Comparison of ENCODE assay signal across 27 cellular contexts in the genomic region with DNA sequence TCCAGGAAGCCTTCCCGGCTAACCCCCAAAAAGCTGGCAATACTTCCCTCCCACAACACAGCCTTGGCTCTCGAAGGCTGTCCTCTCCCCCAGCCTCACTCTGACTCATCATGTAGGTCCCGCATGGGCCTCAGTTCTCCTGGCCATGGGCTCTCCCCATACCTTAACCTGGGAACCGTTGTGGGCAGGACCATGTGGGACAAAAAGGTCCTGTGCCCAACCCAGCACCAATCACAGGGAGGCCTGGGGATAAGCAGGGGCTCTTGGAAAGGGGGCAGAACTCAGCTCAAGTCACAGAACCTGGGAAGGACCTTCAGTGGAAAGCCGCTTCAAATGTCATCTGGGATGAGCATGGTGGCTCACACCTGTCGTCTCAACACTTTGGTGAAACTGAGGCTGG.
"Had no signal": no experiment of that assay in that cellular context is flagged by ENCODE, and none has a peak within 500 bp of the region (broad histone marks: within the 10 kb centered on the region; RNA-seq: fewer than 3 reads in every experiment).

No MANE protein-coding gene starts in this region.

- H3K36me3 ChIP-seq: ovary, sigmoid colon, stomach, thoracic aorta, thyroid gland, tibial nerve, upper lobe of left lung, vagina had no signal

- H3K27ac Mint-ChIP-seq: naive thymus-derived CD8-positive, alpha-beta T cell; natural killer cell treated with Interleukin-12 subunit alpha and Interleukin-12 subunit beta and Interleukin-15 and Interleukin-18, amount 100 ng/mL, for 72 hours; nephron progenitor cell; progenitor cell of endocrine pancreas; stimulated activated effector memory CD8-positive, alpha-beta T cell treated with anti-CD3 and anti-CD28 coated beads, Interleukin-12 subunit alpha, Interleukin-12 subunit beta, amount 100 ng/mL, for 72 hours; stimulated activated naive B cell treated with anti-CD40 and anti-IgM and Interleukin-4, amounts not matched to agents 10 μg/mL and 1 μg/mL and 100 μg/mL, for 72 hours had no signal

- H3K27me3 ChIP-seq: ovary, thyroid gland, tibial nerve, vagina had no signal

- H2AFZ ChIP-seq: parathyroid adenoma had no signal

- H3K36me3 Mint-ChIP-seq: naive thymus-derived CD8-positive, alpha-beta T cell; natural killer cell treated with Interleukin-12 subunit alpha and Interleukin-12 subunit beta and Interleukin-15 and Interleukin-18, amount 100 ng/mL, for 72 hours; stimulated activated effector memory CD8-positive, alpha-beta T cell treated with anti-CD3 and anti-CD28 coated beads, Interleukin-12 subunit alpha, Interleukin-12 subunit beta, amount 100 ng/mL, for 72 hours; stimulated activated naive B cell treated with anti-CD40 and anti-IgM and Interleukin-4, amounts not matched to agents 10 μg/mL and 1 μg/mL and 100 μg/mL, for 72 hours had no signal

- ATAC-seq: naive thymus-derived CD8-positive, alpha-beta T cell; natural killer cell treated with Interleukin-12 subunit alpha and Interleukin-12 subunit beta and Interleukin-15 and Interleukin-18, amount 100 ng/mL, for 72 hours; psoas muscle; right cardiac atrium; stimulated activated effector memory CD8-positive, alpha-beta T cell treated with anti-CD3 and anti-CD28 coated beads, Interleukin-12 subunit alpha, Interleukin-12 subunit beta, amount 100 ng/mL, for 72 hours; stimulated activated naive B cell treated with anti-CD40 and anti-IgM and Interleukin-4, amounts not matched to agents 10 μg/mL and 1 μg/mL and 100 μg/mL, for 72 hours had no signal

- DNase-seq: naive thymus-derived CD8-positive, alpha-beta T cell; nephron progenitor cell; occipital lobe; ovary; sigmoid colon; small intestine; stimulated activated CD4-positive, alpha-beta T cell treated with anti-CD3 and anti-CD28 coated beads, Interleukin-15, amount 100 ng/mL, for 24 hours; stimulated activated CD4-positive, alpha-beta T cell treated with anti-CD3 and anti-CD28 coated beads, Interleukin-2, amount 100 ng/mL, for 24 hours; stimulated activated CD4-positive, alpha-beta T cell treated with anti-CD3 and anti-CD28 coated beads, Interleukin-2, amount 100 ng/mL, for 48 hours; stimulated activated CD4-positive, alpha-beta T cell treated with anti-CD3 and anti-CD28 coated beads, Interleukin-4, amount 100 ng/mL, for 24 hours; stimulated activated naive B cell treated with anti-CD40 and anti-IgM and Interleukin-4, amounts not matched to agents 10 μg/mL and 1 μg/mL and 100 μg/mL, for 72 hours; stimulated activated naive CD4-positive, alpha-beta T cell treated with Interleukin-2 at 50 U/mL for 16 hours; stomach; thyroid gland; trophoblast cell; upper lobe of left lung had no signal

- H3K9ac ChIP-seq: parathyroid adenoma had no signal

- H3K4me1 ChIP-seq: parathyroid adenoma had no signal

- H3K4me3 Mint-ChIP-seq: naive thymus-derived CD8-positive, alpha-beta T cell; natural killer cell treated with Interleukin-12 subunit alpha and Interleukin-12 subunit beta and Interleukin-15 and Interleukin-18, amount 100 ng/mL, for 72 hours; nephron progenitor cell; neural crest cell; stimulated activated effector memory CD8-positive, alpha-beta T cell treated with anti-CD3 and anti-CD28 coated beads, Interleukin-12 subunit alpha, Interleukin-12 subunit beta, amount 100 ng/mL, for 72 hours; stimulated activated naive B cell treated with anti-CD40 and anti-IgM and Interleukin-4, amounts not matched to agents 10 μg/mL and 1 μg/mL and 100 μg/mL, for 72 hours; stimulated activated naive CD8-positive, alpha-beta T cell treated with anti-CD3 and anti-CD28 coated beads, Interleukin-15, Interleukin-2, amounts not matched to agents 100 ng/mL and 50 ng/mL, for 24 hours had no signal

- H3K4me3 ChIP-seq: ovary, psoas muscle, sigmoid colon, stomach, thoracic aorta, thyroid gland, tibial nerve, upper lobe of left lung, vagina had no signal

- H3K9me3 ChIP-seq: ovary, psoas muscle, sigmoid colon, stomach, thoracic aorta, thyroid gland, tibial nerve, upper lobe of left lung, vagina had no signal

- H3K27ac ChIP-seq: ovary, parathyroid adenoma, psoas muscle, sigmoid colon, stomach, thoracic aorta, thyroid gland, tibial nerve, upper lobe of left lung, vagina had no signal

- H3K9me3 Mint-ChIP-seq: naive thymus-derived CD8-positive, alpha-beta T cell; natural killer cell treated with Interleukin-12 subunit alpha and Interleukin-12 subunit beta and Interleukin-15 and Interleukin-18, amount 100 ng/mL, for 72 hours; nephron progenitor cell; neural crest cell; stimulated activated effector memory CD8-positive, alpha-beta T cell treated with anti-CD3 and anti-CD28 coated beads, Interleukin-12 subunit alpha, Interleukin-12 subunit beta, amount 100 ng/mL, for 72 hours; stimulated activated naive B cell treated with anti-CD40 and anti-IgM and Interleukin-4, amounts not matched to agents 10 μg/mL and 1 μg/mL and 100 μg/mL, for 72 hours; stimulated activated naive CD8-positive, alpha-beta T cell treated with anti-CD3 and anti-CD28 coated beads, Interleukin-15, Interleukin-2, amounts not matched to agents 100 ng/mL and 50 ng/mL, for 24 hours had no signal
